In the genomic region with DNA sequence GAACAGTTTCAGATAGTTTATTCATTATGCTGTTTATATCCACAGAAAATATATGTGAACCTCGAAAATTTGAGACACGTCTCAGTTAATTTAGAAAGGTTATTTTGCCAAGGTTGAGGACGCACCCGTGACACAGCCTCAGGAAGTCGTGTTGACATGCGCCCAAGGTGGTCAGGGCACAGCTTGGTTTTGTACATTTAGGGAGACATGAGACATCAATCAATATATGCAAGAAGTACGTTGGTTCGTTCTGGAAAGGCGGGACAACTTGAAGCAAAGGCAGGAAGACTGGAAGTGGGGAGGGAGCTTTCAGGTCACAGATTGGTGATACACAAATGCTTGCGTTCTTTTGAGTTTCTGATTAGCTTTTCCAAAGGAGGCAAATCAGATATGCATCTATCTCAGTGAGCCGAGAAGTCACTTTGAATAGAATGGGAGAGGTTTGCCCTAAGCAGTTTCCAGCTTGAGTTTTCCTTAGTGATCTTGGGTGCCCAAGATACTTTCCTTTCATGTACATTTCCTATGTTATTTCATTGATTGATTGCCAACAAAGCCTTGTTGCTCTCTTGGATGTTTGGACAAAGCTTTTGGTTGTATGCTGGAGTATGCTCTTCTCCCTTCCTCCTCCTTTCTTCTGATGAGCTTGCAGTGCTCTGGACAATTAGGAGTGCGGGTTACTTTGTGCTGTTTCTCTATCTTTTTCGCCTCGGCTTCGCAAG, we compare ENCODE assay signal across 10 cellular contexts. TPM values are rescaled to one million over a fixed set of nuclear protein-coding genes. Genes with fewer than 3 reads are reported as not detected.
DNase-seq lines count a peak whose midpoint lies in the region; ATAC-seq, FAIRE-seq and TF ChIP-seq lines count a peak whose summit lies in the region.
"Had no signal": no experiment of that assay in that cellular context is flagged by ENCODE, and none has a peak within 500 bp of the region (broad histone marks: within the 10 kb centered on the region; RNA-seq: fewer than 3 reads in every experiment).

No MANE protein-coding gene starts in this region.

- peak; percentile 23 for FAIRE-seq in GM19239 (lab: Jason Lieb, UNC)

- peak overlapping the region; percentile 1 for H3K4me2 ChIP-seq in trophoblast cell (ENCODE audit: low read length)

- peaks cover 25% of the 10 kb centered on the region for H3K36me3 Mint-ChIP-seq in endodermal cell (ENCODE audit: low read depth)

- DNase-seq in GM19239 (ENCODE audit: insufficient read length, low spot score), result no peak
- peak; percentile 44 for DNase-seq in NCI-H2227 treated with DMSO at 0.1 percent for 48 hours (lab: John Stamatoyannopoulos, UW)
- DNase-seq in endodermal cell, result no peak
- no peak for DNase-seq in trophoblast cell
- no peak for DNase-seq in GM10248 (ENCODE audit: extremely low spot score)
- DNase-seq in posterior vena cava (ENCODE audit: low spot score), result no peak
- DNase-seq in left lobe of liver (ENCODE audit: low spot score), result no peak
- no peak for DNase-seq in activated CD8-positive, alpha-beta memory T cell treated with anti-CD3 and anti-CD28 coated beads for 24 hours
- DNase-seq: activated CD8-positive, alpha-beta memory T cell treated with anti-CD3 and anti-CD28 coated beads, Interleukin-2, amount 50 U/mL, for 48 hours; SHP77 had no signal

- 55 to 70% methylated on average over 12 to 15 of the region's 15 CpGs for WGBS in endodermal cell (ENCODE audit: insufficient coverage in 1 of 2, insufficient read length in 1 of 2), 2 experiments
- WGBS in trophoblast cell (ENCODE audit: extremely low coverage, insufficient coverage, insufficient read length), result no CpG with 5 or more reads among the region's 15 CpGs

- H3K27me3 Mint-ChIP-seq in endodermal cell (ENCODE audit: insufficient read depth), result peaks cover 2% of the 10 kb centered on the region

- TF ChIP-seq CTCF in endodermal cell (conservative IDR thresholded peaks at IDR 0.05), result no peak
- no peak for TF ChIP-seq CTCF in GM10248 (IDR thresholded peaks at IDR 0.05; ENCODE audit: control extremely low read depth, extremely low read depth, low read depth, missing control alignments)

- H3K18ac ChIP-seq in trophoblast cell (ENCODE audit: low read length), result no peak overlapping the region

- H3K79me2 ChIP-seq in trophoblast cell (ENCODE audit: control insufficient read depth, insufficient read depth, low read length, poor library complexity), result peaks cover 6% of the 10 kb centered on the region

- H3K4me1 ChIP-seq in endodermal cell (ENCODE audit: control insufficient read depth, insufficient read depth, low read length), result peaks cover 11% of the 10 kb centered on the region
- H3K4me1 ChIP-seq in trophoblast cell (ENCODE audit: control insufficient read depth in 1 of 2, insufficient read depth in 2 of 2, low read length in 2 of 2), result peaks cover 9 to 16% of the 10 kb centered on the region in 2 experiments

- no peak overlapping the region for H4K8ac ChIP-seq in trophoblast cell (ENCODE audit: low read depth, low read length)

- H3K36me3 ChIP-seq in endodermal cell (ENCODE audit: control insufficient read depth, insufficient read depth, low read length), result peaks cover 35% of the 10 kb centered on the region
- H3K36me3 ChIP-seq in trophoblast cell (ENCODE audit: control insufficient read depth in 1 of 2, insufficient read depth in 2 of 2, low read length in 2 of 2), result peaks cover 8 to 12% of the 10 kb centered on the region in 2 experiments

- peak overlapping the region; percentile 30 for H3K4ac ChIP-seq in trophoblast cell (ENCODE audit: low read depth, low read length)

- no peak for ATAC-seq in left lobe of liver

- no peak overlapping the region for H3K14ac ChIP-seq in trophoblast cell (ENCODE audit: low read length)

- no peak overlapping the region for H3K27ac ChIP-seq in endodermal cell (ENCODE audit: low read depth, low read length)
- H3K27ac ChIP-seq in trophoblast cell (ENCODE audit: low read depth, low read length), result no peak overlapping the region

- no peak overlapping the region for H2AK5ac ChIP-seq in trophoblast cell (ENCODE audit: low read length)

- H3K4me1 Mint-ChIP-seq in endodermal cell, result peaks cover 37% of the 10 kb centered on the region

- no peak overlapping the region for H2AFZ ChIP-seq in trophoblast cell (ENCODE audit: insufficient read depth, low read length, poor library complexity)

- CTCF ChIA-PET in GM10248 (lab: Yijun Ruan, JAX), result interaction anchor here (1.5 to 2.4 kb wide), 5 partner anchors 19 to 290 kb away, joined by 4 to 6 read pairs (median 5); no protein-coding TSS in a partner anchor

- no peaks in the 10 kb centered on the region for H3K9me3 Mint-ChIP-seq in endodermal cell

- intact Hi-C loops in posterior vena cava (cut with DNase I), result loop anchor here in 1 of 2 donors (10.0 kb wide), 1 partner anchor 1899 kb away; no protein-coding TSS in a partner anchor

- H3K4me3 Mint-ChIP-seq in endodermal cell, result peak overlapping the region; percentile 98

- H3K23ac ChIP-seq in trophoblast cell (ENCODE audit: low read length), result no peak overlapping the region

- H3K27me3 ChIP-seq in endodermal cell (ENCODE audit: control insufficient read depth, insufficient read depth, low read length, poor library complexity, severe bottlenecking), result no peaks in the 10 kb centered on the region
- no peaks in the 10 kb centered on the region for H3K27me3 ChIP-seq in trophoblast cell (ENCODE audit: insufficient read depth, low read length)

- H3K9ac ChIP-seq in endodermal cell (ENCODE audit: extremely low read depth, low read length, poor library complexity, severe bottlenecking) (peak overlapping the region; percentile 7), trophoblast cell (ENCODE audit: low read length) (no peak overlapping the region)

- H4K91ac ChIP-seq in trophoblast cell (ENCODE audit: low read depth, low read length), result no peak overlapping the region

- no peak overlapping the region for H2BK12ac ChIP-seq in trophoblast cell (ENCODE audit: low read length)

- H3K27ac Mint-ChIP-seq in endodermal cell, result peak overlapping the region; percentile 19

- H3K4me3 ChIP-seq in endodermal cell (ENCODE audit: low read length) (peak overlapping the region; percentile 97), trophoblast cell (ENCODE audit: low read depth, low read length) (no peak overlapping the region)

- no peak overlapping the region for H2BK5ac ChIP-seq in trophoblast cell (ENCODE audit: low read depth, low read length, poor library complexity)

- POLR2A ChIA-PET in GM10248 (lab: Yijun Ruan, JAX), result interaction anchor here (0.6 kb wide), 1 partner anchor 9 kb away, joined by 4 read pairs; no protein-coding TSS in a partner anchor

- H4K12ac ChIP-seq in trophoblast cell (ENCODE audit: low read depth, low read length), result no peak overlapping the region

- no peak overlapping the region for H2BK120ac ChIP-seq in trophoblast cell (ENCODE audit: insufficient read depth, low read length, poor library complexity)

- peaks cover 9% of the 10 kb centered on the region for H3K79me1 ChIP-seq in trophoblast cell (ENCODE audit: low read length)

- H3K9me3 ChIP-seq in endodermal cell (ENCODE audit: control insufficient read depth, low read length) (no peaks in the 10 kb centered on the region), trophoblast cell (ENCODE audit: insufficient read depth, low read depth, low read length) (no peaks in the 10 kb centered on the region)

RNA-seq across cellular contexts. Expression of a gene that starts 3.2 kb away (rescaled TPM):
- total RNA-seq in endodermal cell (10 to 100 TPM in 1 of 2 donors, 1 to 10 TPM in 1; 8.6 to 21.6 TPM), posterior vena cava (1 to 10 TPM; 5.3 to 6.8 TPM), left lobe of liver (1.4 TPM)
- polyA plus RNA-seq in endodermal cell (2013, experiment 1 of 2), result 15.0 TPM
- 17.8 TPM for polyA plus RNA-seq in endodermal cell (2013, experiment 2 of 2)
- polyA plus RNA-seq in trophoblast cell (2013), result 6.7 and 7.8 TPM in 2 replicates

RNA-seq across cellular contexts. Expression of a gene that starts 47.1 kb away (rescaled TPM):
- under 1 TPM; 0.53 to 1.00 TPM for total RNA-seq in endodermal cell
- polyA plus RNA-seq in endodermal cell (2013, experiment 1 of 2), result 0.39 TPM
- 0.46 TPM for polyA plus RNA-seq in endodermal cell (2013, experiment 2 of 2)
- 3.6 and 3.7 TPM in 2 replicates for polyA plus RNA-seq in trophoblast cell (2013)
- under 1 TPM in 1 of 2 donors, not detected in 1; 0.19 TPM for total RNA-seq in posterior vena cava
- 0.10 TPM for total RNA-seq in left lobe of liver
